Comparison of ENCODE assay signal across 1 cellular context in genomic region chr15:65618575-65619109, GRCh38.
TF ChIP-seq lines count a peak whose summit lies in the region.

No MANE protein-coding gene starts in this region.

TF ChIP-seq in K562, 482 proteins besides CTCF, POLR2A, EP300 and RAD21 (continued from another document):
- peak; percentile 50 for TF ChIP-seq PRDM10 (IDR thresholded peaks at IDR 0.05; ENCODE audit: partially characterized antibody)
